In the genomic region with DNA sequence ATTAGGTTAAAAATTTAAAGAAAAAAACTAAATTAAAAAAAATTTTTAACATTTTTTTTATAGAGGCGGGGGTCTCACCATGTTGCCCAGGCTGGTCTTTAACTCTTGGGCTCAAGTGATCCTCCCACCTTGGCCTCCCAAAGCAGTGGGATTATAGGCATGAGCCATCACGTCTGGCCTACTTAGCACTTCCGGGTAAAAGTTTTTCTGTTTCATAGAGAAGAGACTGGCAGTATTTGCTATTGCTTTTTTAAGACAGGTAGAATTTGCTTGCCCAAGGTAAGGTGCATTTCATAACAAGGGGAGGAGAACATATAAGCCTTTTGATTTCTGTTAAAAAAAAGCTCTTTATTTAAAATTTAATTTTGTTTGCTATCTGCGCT, we compare ENCODE assay signal across 1 cellular context.
TF ChIP-seq lines count a peak whose summit lies in the region.

No MANE protein-coding gene starts in this region.

TF ChIP-seq in H1, 55 proteins besides CTCF, POLR2A, EP300 and RAD21:
- no peak for TF ChIP-seq HDAC6 (IDR thresholded peaks at IDR 0.05; ENCODE audit: low read depth, low read length)
- TF ChIP-seq BRCA1 (IDR thresholded peaks at IDR 0.05; ENCODE audit: low read depth, low read length), result no peak
